In genomic region chr6:150641398-150642139, GRCh38 we compare ENCODE assay signal across 8 cellular contexts. TPM values are rescaled to one million over a fixed set of nuclear protein-coding genes. Genes with fewer than 3 reads are reported as not detected.
DNase-seq lines count a peak whose midpoint lies in the region; ATAC-seq and TF ChIP-seq lines count a peak whose summit lies in the region.

No MANE protein-coding gene starts in this region.

- TF ChIP-seq CTCF in ascending aorta (IDR thresholded peaks at IDR 0.05) = no peak

- intact Hi-C loops in ascending aorta (cut with DNase I) = loop anchor here (5.0 kb wide), 1 partner anchor 39 kb away; no protein-coding TSS in a partner anchor

- ATAC-seq in GM18511 (IDR thresholded peaks at IDR 0.05; ENCODE audit: unreplicated experiment) (peak; percentile 69), HG02981 (IDR thresholded peaks at IDR 0.05; ENCODE audit: unreplicated experiment) (peak; percentile 60)

- H3K9me3 ChIP-seq in ascending aorta = no peaks in the 10 kb centered on the region
- no peaks in the 10 kb centered on the region for H3K9me3 ChIP-seq in mucosa of rectum (ENCODE audit: control insufficient read depth in 2 of 2, low read length in 2 of 2)

- H3K27ac ChIP-seq in ascending aorta = peak overlapping the region; percentile 41 to 56
- H3K27ac ChIP-seq in mucosa of rectum (ENCODE audit: low read depth in 2 of 2, low read length in 2 of 2) = peak overlapping the region; percentile 13 to 52

- H3K4me3 ChIP-seq in ascending aorta (peak overlapping the region; percentile 31 to 52), mucosa of rectum (ENCODE audit: low read length in 2 of 2) (peak overlapping the region; percentile 43 to 60)

- DNase-seq in ascending aorta (ENCODE audit: low spot score in 2 of 2) (no peak), NCI-H1092 treated with DMSO at 0.1 percent for 48 hours (lab: John Stamatoyannopoulos, UW) (no peak), NCI-H524 (lab: John Stamatoyannopoulos, UW) (no peak), NCI-H510A (lab: John Stamatoyannopoulos, UW) (no peak), COR-L47 (lab: John Stamatoyannopoulos, UW) (no peak)

- H3K9ac ChIP-seq in mucosa of rectum (ENCODE audit: low read depth in 1 of 2, low read length in 2 of 2) = peak overlapping the region; percentile 3 to 48

- H3K36me3 ChIP-seq in ascending aorta (no peaks in the 10 kb centered on the region), mucosa of rectum (ENCODE audit: control insufficient read depth in 2 of 2, insufficient read depth in 2 of 2, low read length in 2 of 2) (no peaks in the 10 kb centered on the region)

- H3K27me3 ChIP-seq in ascending aorta = no peaks in the 10 kb centered on the region
- no peaks in the 10 kb centered on the region for H3K27me3 ChIP-seq in mucosa of rectum (ENCODE audit: control insufficient read depth in 2 of 2, insufficient read depth in 2 of 2, low read length in 2 of 2)

- H3K4me1 ChIP-seq in ascending aorta = peaks cover 3 to 13% of the 10 kb centered on the region in 2 donors
- peaks cover 12% of the 10 kb centered on the region in 2 donors for H3K4me1 ChIP-seq in mucosa of rectum (ENCODE audit: control insufficient read depth in 2 of 2, insufficient read depth in 2 of 2, low read length in 2 of 2)

RNA-seq across cellular contexts. Expression of gene PLEKHG1, which starts 41.9 kb away (rescaled TPM):
- total RNA-seq in ascending aorta = 10.7 TPM
